8 cellular contexts compared by ENCODE assay signal in the genomic region with DNA sequence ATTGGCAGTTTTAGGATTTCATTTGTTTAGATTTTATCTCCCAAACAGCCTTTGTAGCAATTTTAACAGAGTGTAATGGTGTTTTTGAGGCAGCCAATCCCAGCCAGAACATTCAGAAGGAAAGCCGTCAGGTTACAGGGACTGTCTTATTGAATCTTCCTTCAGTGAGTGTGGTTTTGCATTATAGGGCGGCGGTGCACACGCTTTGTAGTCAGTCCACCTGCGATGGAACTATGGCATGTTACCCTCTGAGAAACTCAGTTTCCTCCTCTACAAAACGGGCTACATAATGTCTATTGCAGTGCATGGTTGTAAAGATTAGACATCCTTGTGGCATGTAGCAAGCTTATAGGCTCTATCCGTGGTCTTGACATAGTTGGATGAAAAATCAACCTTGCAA. TPM values are rescaled to one million over a fixed set of nuclear protein-coding genes. Genes with fewer than 3 reads are reported as not detected.
A peak's percentile ranks its signal among the peaks of the same experiment; 100 is the strongest.
DNase-seq lines count a peak whose midpoint lies in the region; ATAC-seq, FAIRE-seq and TF ChIP-seq lines count a peak whose summit lies in the region.
"Had no signal": no experiment of that assay in that cellular context is flagged by ENCODE, and none has a peak within 500 bp of the region (broad histone marks: within the 10 kb centered on the region; RNA-seq: fewer than 3 reads in every experiment).

No MANE protein-coding gene starts in this region.

- H3K27me3 ChIP-seq in PC-3 (ENCODE audit: low read length) (no peaks in the 10 kb centered on the region), fibroblast of lung (ENCODE audit: control insufficient read depth, insufficient read depth, low read length) (no peaks in the 10 kb centered on the region)

- CTCF ChIA-PET in PC-3 (lab: Charles Lee): interaction anchor here (1.2 kb wide), 1 partner anchor 1615 kb away, joined by 10 read pairs; no protein-coding TSS in a partner anchor

- no peaks in the 10 kb centered on the region for H3K27me3 Mint-ChIP-seq in mesothelial cell of epicardium (ENCODE audit: low read depth)

- intact Hi-C loops in PC-3 (cut with micrococcal nuclease) (loop anchor here (5.0 kb wide), 1 partner anchor 70 kb away; no protein-coding TSS in a partner anchor), lower leg skin (cut with DNase I; ENCODE audit: low total_unique reads) (no loop called here)

- H3K27ac ChIP-seq in PC-3 (ENCODE audit: low read length): no peak overlapping the region
- no peak overlapping the region for H3K27ac ChIP-seq in fibroblast of lung (ENCODE audit: insufficient read depth, low read length)

- H3K9ac ChIP-seq in PC-3 (ENCODE audit: low read length) (peak overlapping the region; percentile 82; the same call in 1 of the 2 replicates), fibroblast of lung (ENCODE audit: insufficient read depth, low read length) (no peak overlapping the region)

- 62 to 64% methylated on average over 7 of the region's 7 CpGs for WGBS in lower leg skin, 2 donors

- H3K36me3 ChIP-seq in PC-3 (ENCODE audit: low read depth, low read length) (no peaks in the 10 kb centered on the region), fibroblast of lung (ENCODE audit: control insufficient read depth, insufficient read depth, low read length) (peaks cover 2% of the 10 kb centered on the region)

- ATAC-seq in PC-3: no peak

- H2AFZ ChIP-seq in PC-3 (ENCODE audit: low read length) (peak overlapping the region; percentile 96; the same call in 1 of the 2 replicates), fibroblast of lung (ENCODE audit: low read length) (no peak overlapping the region)

- no peak for TF ChIP-seq POLR2A in lower leg skin (IDR thresholded peaks at IDR 0.05)

- peaks cover under 1% of the 10 kb centered on the region for H3K36me3 Mint-ChIP-seq in mesothelial cell of epicardium

- H3K4me3 ChIP-seq in PC-3 (ENCODE audit: low read length) (peak overlapping the region; percentile 93), fibroblast of lung (replicated peaks in 1 of 4; ENCODE audit: control extremely low read depth in 1 of 4, insufficient read depth in 1 of 4, low read depth in 3 of 4, low read length in 4 of 4) (peak overlapping the region in 3 of 4 experiments; percentile 80 to 92 (median 86)), skeletal muscle cell (ENCODE audit: low read depth, low read length) (peak overlapping the region; percentile 70), lower leg skin (ENCODE audit: low read depth, poor library complexity, severe bottlenecking) (no peak overlapping the region)

- H4K20me1 ChIP-seq in PC-3 (ENCODE audit: low read length) (no peaks in the 10 kb centered on the region), fibroblast of lung (ENCODE audit: control insufficient read depth, extremely low read depth, insufficient read depth, low read length) (no peaks in the 10 kb centered on the region)

- no TSS peak for BruUV-seq in PC-3 (replicated peaks; lab: Mats Ljungman, UMichigan)

- H3K79me2 ChIP-seq in PC-3 (ENCODE audit: low read length): peaks cover 32% of the 10 kb centered on the region
- peaks cover 11% of the 10 kb centered on the region for H3K79me2 ChIP-seq in fibroblast of lung (ENCODE audit: control insufficient read depth, insufficient read depth, low read length)

- H3F3A ChIP-seq in PC-3 (ENCODE audit: low read length, unreplicated experiment): peaks cover 3% of the 10 kb centered on the region

- no peaks in the 10 kb centered on the region for H3K9me3 Mint-ChIP-seq in mesothelial cell of epicardium

- TF ChIP-seq CTCF in PC-3 (conservative IDR thresholded peaks at IDR 0.05; ENCODE audit: low read depth, low read length) (no peak), fibroblast of lung (conservative IDR thresholded peaks at IDR 0.05 in 1 of 2, IDR thresholded peaks at IDR 0.05 in 1 of 2; ENCODE audit: low read depth in 1 of 2, low read length in 2 of 2) (no peak), lower leg skin (IDR thresholded peaks at IDR 0.05) (no peak), mesothelial cell of epicardium (IDR thresholded peaks at IDR 0.05; ENCODE audit: unreplicated experiment) (no peak)

- no peak for DNase-seq in GM18507 (ENCODE audit: extremely low spot score, insufficient read length, low read depth)
- no peak for DNase-seq in PC-3
- DNase-seq in fibroblast of lung (ENCODE audit: low read depth in 2 of 2): no peak
- DNase-seq in skeletal muscle cell (ENCODE audit: low read depth): no peak
- DNase-seq in lower leg skin (ENCODE audit: low spot score in 2 of 2): no peak
- DNase-seq in mesothelial cell of epicardium (ENCODE audit: low spot score in 2 of 2, unreplicated experiment in 2 of 2): no peak
- DNase-seq in stimulated activated CD4-positive, alpha-beta T cell treated with anti-CD3 and anti-CD28 coated beads, Interleukin-12 subunit alpha, Interleukin-12 subunit beta, amount 100 ng/mL, for 4 hours: no peak
- DNase-seq: NCI-H1694 had no signal

- no peak overlapping the region for H3K4me3 Mint-ChIP-seq in mesothelial cell of epicardium

- FAIRE-seq in GM18507 (lab: Jason Lieb, UNC): peak; percentile 54

- H3K9me3 ChIP-seq in PC-3 (ENCODE audit: low read length): no peaks in the 10 kb centered on the region
- H3K9me3 ChIP-seq in fibroblast of lung (ENCODE audit: control insufficient read depth, insufficient read depth, low read depth, low read length): no peaks in the 10 kb centered on the region

- H3K4me1 ChIP-seq in PC-3 (ENCODE audit: insufficient read depth, low read length) (peaks cover 38% of the 10 kb centered on the region), fibroblast of lung (ENCODE audit: control insufficient read depth, extremely low read depth, insufficient read depth, low read length) (peaks cover 7% of the 10 kb centered on the region)

- POLR2A ChIA-PET in PC-3 (lab: Charles Lee; ENCODE audit: unreplicated experiment): no interaction called here

- H3K9me2 ChIP-seq in PC-3 (replicated peaks; ENCODE audit: low read length): no peaks in the 10 kb centered on the region

- H3K4me2 ChIP-seq in PC-3 (ENCODE audit: low read length): peak overlapping the region; percentile 96
- peak overlapping the region; percentile 91 for H3K4me2 ChIP-seq in fibroblast of lung (ENCODE audit: extremely low read depth, insufficient read depth, low read length)

- H3K4me1 Mint-ChIP-seq in mesothelial cell of epicardium: peaks cover 23% of the 10 kb centered on the region

- no peak overlapping the region for H3K27ac Mint-ChIP-seq in mesothelial cell of epicardium

RNA-seq across cellular contexts. Expression of a gene that starts 1.0 kb away (rescaled TPM):
- total RNA-seq in PC-3 (2014; rRNA removed): 10.6 and 14.9 TPM in 2 replicates
- total RNA-seq in fibroblast of lung: 10.0 and 20.1 TPM in 2 replicates
- 23.8 and 26.3 TPM in 2 replicates for polyA plus RNA-seq in fibroblast of lung
- polyA plus RNA-seq in fibroblast of lung (2012): 14.5 and 14.6 TPM in 2 replicates
- 9.7 and 12.5 TPM in 2 replicates for polyA minus RNA-seq in fibroblast of lung (ENCODE audit: low replicate concordance)
- total RNA-seq in lower leg skin: 10 to 100 TPM; 29.3 to 39.7 (median 34.8) TPM
- total RNA-seq in mesothelial cell of epicardium: 29.3 to 30.2 TPM (median 29.8 TPM) in 3 replicates

RNA-seq across cellular contexts. Expression of a gene that starts 2.9 kb away (rescaled TPM):
- total RNA-seq in PC-3 (2014; rRNA removed) (8.2 and 10.4 TPM in 2 replicates), fibroblast of lung (25.7 and 30.4 TPM in 2 replicates), lower leg skin (10 to 100 TPM; 16.3 to 23.7 (median 20.0) TPM), mesothelial cell of epicardium (32.3 to 34.6 TPM (median 34.0 TPM) in 3 replicates)
- polyA plus RNA-seq in fibroblast of lung: 3.5 and 4.1 TPM in 2 replicates
- polyA plus RNA-seq in fibroblast of lung (2012): 9.3 and 13.2 TPM in 2 replicates
- polyA minus RNA-seq in fibroblast of lung (ENCODE audit: low replicate concordance): 4.9 and 16.3 TPM in 2 replicates
